Comparison of ENCODE assay signal across 16 cellular contexts in the genomic region with DNA sequence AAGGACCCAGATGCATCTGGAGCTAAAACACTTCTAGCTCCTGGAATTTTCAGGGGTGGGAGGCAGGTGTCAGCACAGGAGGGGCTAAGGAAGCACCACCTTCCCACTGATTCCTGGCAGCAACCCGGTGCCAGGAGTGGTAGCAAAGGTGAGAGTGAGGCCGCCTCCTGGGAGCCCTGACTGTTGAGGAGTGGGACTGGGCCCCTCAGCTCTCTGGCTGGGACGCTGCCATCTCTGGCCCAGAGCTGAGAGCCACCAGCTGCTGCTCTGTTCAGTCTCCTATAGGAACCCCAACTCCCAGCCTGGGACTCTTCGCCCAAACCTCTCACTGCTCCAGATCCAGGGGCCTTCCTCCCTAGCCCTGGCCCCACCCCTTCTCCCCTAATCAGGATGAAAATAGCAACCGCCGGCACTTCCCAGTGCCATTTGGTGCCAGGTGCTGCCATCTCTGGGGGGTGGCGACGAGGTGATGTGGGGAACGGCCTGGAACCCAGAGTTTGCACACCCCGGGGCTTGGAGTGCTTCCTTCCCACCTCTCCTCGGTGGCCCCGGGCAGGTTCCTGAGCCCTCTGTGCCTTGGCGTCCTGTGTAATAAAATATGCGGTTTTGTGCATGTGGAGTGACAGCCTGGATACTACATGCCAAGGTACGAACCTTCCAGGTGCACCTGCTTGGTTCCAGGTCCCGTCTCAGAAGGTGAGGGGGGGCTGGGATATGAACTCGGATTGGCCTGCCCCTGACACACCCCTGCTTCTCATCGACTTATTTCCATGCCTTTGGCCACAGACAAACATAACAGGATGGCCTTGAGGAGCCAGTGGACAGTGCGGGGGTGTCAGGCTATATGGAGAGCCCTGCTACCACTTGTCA.
"Had no signal": no experiment of that assay in that cellular context is flagged by ENCODE, and none has a peak within 500 bp of the region (broad histone marks: within the 10 kb centered on the region; RNA-seq: fewer than 3 reads in every experiment).

No MANE protein-coding gene starts in this region.

- H3K27me3 Mint-ChIP-seq: activated CD4-positive, alpha-beta T cell treated with anti-CD3 and anti-CD28 coated beads for 36 hours; activated naive CD8-positive, alpha-beta T cell; effector memory CD8-positive, alpha-beta T cell; naive B cell; T-helper 17 cell had no signal

- H3K36me3 ChIP-seq: brain microvascular endothelial cell, heart right ventricle, thoracic aorta, upper lobe of right lung, WERI-Rb-1 had no signal

- H3K36me3 Mint-ChIP-seq: activated naive CD8-positive, alpha-beta T cell had no signal

- H3K4me3 ChIP-seq: heart right ventricle, thoracic aorta, upper lobe of right lung had no signal

- H3K27me3 ChIP-seq: brain microvascular endothelial cell, heart right ventricle, upper lobe of right lung had no signal

- ATAC-seq: activated CD4-positive, alpha-beta T cell treated with anti-CD3 and anti-CD28 coated beads for 36 hours; effector memory CD8-positive, alpha-beta T cell; left colon; T-helper 17 cell had no signal

- H3K27ac Mint-ChIP-seq: activated CD4-positive, alpha-beta memory T cell treated with anti-CD3 and anti-CD28 coated beads, Interleukin-2, amount 10 ng/mL, durations not matched to agents 7 days and 5 days; activated CD4-positive, alpha-beta T cell treated with anti-CD3 and anti-CD28 coated beads for 36 hours; activated naive CD8-positive, alpha-beta T cell; effector memory CD8-positive, alpha-beta T cell; naive B cell; T-helper 17 cell had no signal

- H3K27ac ChIP-seq: brain microvascular endothelial cell, epithelial cell of prostate, thoracic aorta, upper lobe of right lung, WERI-Rb-1 had no signal

- H3K4me3 Mint-ChIP-seq: activated CD4-positive, alpha-beta memory T cell treated with anti-CD3 and anti-CD28 coated beads, Interleukin-2, amount 10 ng/mL, durations not matched to agents 7 days and 5 days; activated CD4-positive, alpha-beta T cell treated with anti-CD3 and anti-CD28 coated beads for 36 hours; activated naive CD8-positive, alpha-beta T cell; effector memory CD8-positive, alpha-beta T cell; T-helper 17 cell had no signal

- DNase-seq: activated CD4-positive, alpha-beta memory T cell treated with anti-CD3 and anti-CD28 coated beads, Interleukin-2, amount 10 ng/mL, durations not matched to agents 7 days and 5 days; activated effector memory CD4-positive, alpha-beta T cell treated with anti-CD3 and anti-CD28 coated beads, Interleukin-2, amount 50 U/mL, for 16 hours; activated T-cell treated with anti-CD3 and anti-CD28 coated beads, Interleukin-2, amount 50 U/mL, for 48 hours; brain microvascular endothelial cell; dermis blood vessel endothelial cell; effector memory CD8-positive, alpha-beta T cell; left colon; naive B cell; T-helper 17 cell; WERI-Rb-1 had no signal
